ENCODE assay signal across 11 cellular contexts in genomic region chr10:11698691-11699545, GRCh38. TPM values are rescaled to one million over a fixed set of nuclear protein-coding genes. Genes with fewer than 3 reads are reported as not detected.
DNase-seq lines count a peak whose midpoint lies in the region; ATAC-seq lines count a peak whose summit lies in the region.
"Had no signal": no experiment of that assay in that cellular context is flagged by ENCODE, and none has a peak within 500 bp of the region (broad histone marks: within the 10 kb centered on the region; RNA-seq: fewer than 3 reads in every experiment).

No MANE protein-coding gene starts in this region.

- H3K27me3 ChIP-seq in BLaER1 treated with 17β-estradiol and CSF1 and Interleukin-3, amounts not matched to agents 10 nM and 100 nM = no peaks in the 10 kb centered on the region

- no peaks in the 10 kb centered on the region for H3K9me3 Mint-ChIP-seq in activated CD8-positive, alpha-beta memory T cell treated with anti-CD3 and anti-CD28 coated beads, Interleukin-2, amount 10 ng/mL, durations not matched to agents 7 days and 5 days (ENCODE audit: low read depth)
- H3K9me3 Mint-ChIP-seq: activated T-cell treated with anti-CD3 and anti-CD28 coated beads, Interleukin-2, amount 50 U/mL, for 72 hours; effector memory CD8-positive, alpha-beta T cell had no signal

- H3K27ac Mint-ChIP-seq in activated CD8-positive, alpha-beta memory T cell treated with anti-CD3 and anti-CD28 coated beads, Interleukin-2, amount 10 ng/mL, durations not matched to agents 7 days and 5 days = no peak overlapping the region
- H3K27ac Mint-ChIP-seq: activated T-cell treated with anti-CD3 and anti-CD28 coated beads, Interleukin-2, amount 50 U/mL, for 72 hours; effector memory CD8-positive, alpha-beta T cell had no signal

- H3K9ac ChIP-seq in BLaER1 treated with 17β-estradiol and CSF1 and Interleukin-3, amounts not matched to agents 10 nM and 100 nM = peak overlapping the region in 3 of 11 experiments; percentile 20 to 37 (median 22); a peak in 4 of 22 replicates

- H3K27ac ChIP-seq in BLaER1 treated with 17β-estradiol and CSF1 and Interleukin-3, amounts not matched to agents 10 nM and 100 nM = peak overlapping the region in 7 of 11 experiments; percentile 10 to 71 (median 38); a peak in 11 of 22 replicates
- H3K27ac ChIP-seq: HL-60 had no signal

- CTCF ChIA-PET in activated CD8-positive, alpha-beta memory T cell treated with anti-CD3 and anti-CD28 coated beads, Interleukin-2, amount 10 ng/mL, durations not matched to agents 7 days and 5 days (lab: Charles Lee) = interaction anchor here (1.9 kb wide), 1 partner anchor 59 kb away, joined by 7 read pairs; no protein-coding TSS in a partner anchor

- ATAC-seq in GM19397 (IDR thresholded peaks at IDR 0.05; ENCODE audit: unreplicated experiment) (peak; percentile 61), HG03045 (IDR thresholded peaks at IDR 0.05; ENCODE audit: unreplicated experiment) (peak; percentile 62)
- no peak for ATAC-seq in activated CD8-positive, alpha-beta memory T cell treated with anti-CD3 and anti-CD28 coated beads, Interleukin-2, amount 10 ng/mL, durations not matched to agents 7 days and 5 days
- ATAC-seq: activated T-cell treated with anti-CD3 and anti-CD28 coated beads, Interleukin-2, amount 50 U/mL, for 72 hours; effector memory CD8-positive, alpha-beta T cell had no signal

- peaks cover 5% of the 10 kb centered on the region for H3K4me1 Mint-ChIP-seq in activated CD8-positive, alpha-beta memory T cell treated with anti-CD3 and anti-CD28 coated beads, Interleukin-2, amount 10 ng/mL, durations not matched to agents 7 days and 5 days

- H3K4me2 ChIP-seq in BLaER1 treated with 17β-estradiol and CSF1 and Interleukin-3, amounts not matched to agents 10 nM and 100 nM = peak overlapping the region in 9 of 11 experiments; percentile 6 to 69 (median 49); a peak in 15 of 22 replicates

- DNase-seq in OCI-M1 (lab: John Stamatoyannopoulos, UW) (peak; percentile 57), globus pallidus (ENCODE audit: low spot score) (no peak), NCI-H1105 treated with DMSO at 0.1 percent for 48 hours (lab: John Stamatoyannopoulos, UW) (no peak), NCI-H526 treated with DMSO at 0.1 percent for 48 hours (lab: John Stamatoyannopoulos, UW) (no peak)
- no peak for DNase-seq in activated CD8-positive, alpha-beta memory T cell treated with anti-CD3 and anti-CD28 coated beads, Interleukin-2, amount 10 ng/mL, durations not matched to agents 7 days and 5 days
- DNase-seq: effector memory CD8-positive, alpha-beta T cell had no signal

- H3K27me3 Mint-ChIP-seq in activated CD8-positive, alpha-beta memory T cell treated with anti-CD3 and anti-CD28 coated beads, Interleukin-2, amount 10 ng/mL, durations not matched to agents 7 days and 5 days = peaks cover 22% of the 10 kb centered on the region

- H3K36me3 Mint-ChIP-seq in activated CD8-positive, alpha-beta memory T cell treated with anti-CD3 and anti-CD28 coated beads, Interleukin-2, amount 10 ng/mL, durations not matched to agents 7 days and 5 days = no peaks in the 10 kb centered on the region

- no peaks in the 10 kb centered on the region for H3K36me3 ChIP-seq in BLaER1 treated with 17β-estradiol and CSF1 and Interleukin-3, amounts not matched to agents 10 nM and 100 nM

- H3K4me3 ChIP-seq in BLaER1 treated with 17β-estradiol and CSF1 and Interleukin-3, amounts not matched to agents 10 nM and 100 nM = no peak overlapping the region

- H3K4me3 Mint-ChIP-seq in activated CD8-positive, alpha-beta memory T cell treated with anti-CD3 and anti-CD28 coated beads, Interleukin-2, amount 10 ng/mL, durations not matched to agents 7 days and 5 days = no peak overlapping the region
- H3K4me3 Mint-ChIP-seq: activated T-cell treated with anti-CD3 and anti-CD28 coated beads, Interleukin-2, amount 50 U/mL, for 72 hours; effector memory CD8-positive, alpha-beta T cell had no signal

- H3K4me1 ChIP-seq in BLaER1 treated with 17β-estradiol and CSF1 and Interleukin-3, amounts not matched to agents 10 nM and 100 nM = peaks cover 19 to 42% (median 31%) of the 10 kb centered on the region in 10 experiments

- H3K9me3 ChIP-seq in BLaER1 treated with 17β-estradiol and CSF1 and Interleukin-3, amounts not matched to agents 10 nM and 100 nM (replicated peaks in 1 of 11) = peaks cover 0 to 9% (median 0%) of the 10 kb centered on the region in 11 experiments; a peak in 1 of 22 replicates

- H4K20me1 ChIP-seq in BLaER1 treated with 17β-estradiol and CSF1 and Interleukin-3, amounts not matched to agents 10 nM and 100 nM = no peaks in the 10 kb centered on the region

RNA-seq across cellular contexts. Expression of gene ECHDC3, which starts 43.3 kb away (rescaled TPM):
- total RNA-seq in activated CD8-positive, alpha-beta memory T cell treated with anti-CD3 and anti-CD28 coated beads, Interleukin-2, amount 10 ng/mL, durations not matched to agents 7 days and 5 days = under 1 TPM in 1 of 2 experiments, not detected in 1; 0.16 TPM
